23 cellular contexts compared by ENCODE assay signal in the genomic region with DNA sequence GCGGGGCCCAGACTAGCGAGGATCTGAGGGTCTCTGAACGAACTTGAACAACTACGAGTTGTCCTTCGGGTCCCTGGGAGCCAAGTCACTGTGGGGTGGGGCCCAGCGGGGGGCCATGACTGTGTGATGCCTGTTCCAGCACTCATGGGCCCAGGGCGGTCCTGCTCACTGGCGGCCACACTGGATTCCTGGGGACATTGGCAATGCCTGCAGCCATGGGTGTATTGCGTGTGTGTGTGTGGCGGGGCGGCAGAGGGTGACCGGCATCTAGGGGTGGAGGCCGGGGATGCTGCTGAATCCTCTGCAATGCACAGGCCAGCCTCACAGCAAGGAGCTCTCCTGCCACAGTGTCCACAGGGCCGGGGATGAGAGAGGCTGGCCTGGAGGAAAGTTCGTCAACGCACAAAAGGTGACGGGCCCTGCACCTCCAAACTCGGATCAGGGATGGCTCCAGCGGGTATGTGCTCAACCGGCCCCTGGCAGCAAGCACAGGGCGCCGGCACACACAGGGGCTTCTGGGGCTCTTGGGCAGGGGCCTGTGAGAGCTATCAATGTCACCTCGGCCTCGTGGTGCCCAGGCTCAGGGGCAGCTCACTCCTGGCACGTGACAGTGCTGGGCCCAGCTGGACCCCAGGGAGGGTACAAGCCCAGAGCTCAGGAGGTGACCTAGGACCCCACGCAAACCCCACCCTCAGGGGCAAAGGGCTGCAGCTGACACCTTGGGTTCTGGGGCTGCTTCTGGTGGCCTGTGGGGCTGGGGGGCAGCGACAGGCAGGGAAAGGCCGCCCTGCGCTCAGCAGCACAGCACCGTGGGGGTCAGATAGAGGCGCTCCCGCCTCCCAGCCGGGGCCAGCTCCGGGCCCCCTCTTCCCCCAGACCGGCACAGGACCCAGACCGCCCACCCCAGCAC. TPM values are rescaled to one million over a fixed set of nuclear protein-coding genes. Genes with fewer than 3 reads are reported as not detected.
"Had no signal": no experiment of that assay in that cellular context is flagged by ENCODE, and none has a peak within 500 bp of the region (broad histone marks: within the 10 kb centered on the region; RNA-seq: fewer than 3 reads in every experiment).

No MANE protein-coding gene starts in this region.

- H3K9me3 ChIP-seq: ascending aorta, body of pancreas, MG63 had no signal

- H3K27ac ChIP-seq: ascending aorta, body of pancreas had no signal

- DNase-seq: activated CD4-positive, alpha-beta T cell treated with anti-CD3 and anti-CD28 coated beads for 48 hours; activated CD4-positive, alpha-beta T cell treated with anti-CD3 and anti-CD28 coated beads, Interleukin-2, amount 50 U/mL, for 4 hours; activated CD4-positive, CD25-positive, alpha-beta regulatory T cell treated with anti-CD3 and anti-CD28 coated beads, Interleukin-2, amount 50 U/mL, for 72 hours; activated CD8-positive, alpha-beta memory T cell treated with anti-CD3 and anti-CD28 coated beads, Interleukin-2, amount 50 U/mL, for 48 hours; activated CD8-positive, alpha-beta T cell treated with anti-CD3 and anti-CD28 coated beads, Interleukin-2, amount 10 ng/mL, durations not matched to agents 7 days and 5 days; activated naive CD4-positive, alpha-beta T cell treated with Interleukin-2 at 50 U/mL for 16 hours; activated naive CD8-positive, alpha-beta T cell treated with anti-CD3 and anti-CD28 coated beads, Interleukin-2, amount 50 U/mL, for 24 hours; activated T-cell treated with anti-CD3 and anti-CD28 coated beads, Interleukin-2, amount 50 U/mL, for 1 hour; amniotic stem cell; body of pancreas; MG63; NCI-H1105; NCI-H1436; NCI-H1694 treated with DMSO at 0.1 percent for 48 hours; NCI-H2029 treated with DMSO at 0.1 percent for 48 hours; NCI-H510A treated with DMSO at 0.1 percent for 48 hours; NCI-H69; PC-3; SHP77 treated with DMSO at 0.1 percent for 48 hours had no signal

- H3K27me3 ChIP-seq: ascending aorta, body of pancreas, MG63 had no signal

- H3K36me3 ChIP-seq: MG63 had no signal

- H3K4me3 ChIP-seq: ascending aorta, body of pancreas, MG63 had no signal

- ATAC-seq: activated CD8-positive, alpha-beta T cell treated with anti-CD3 and anti-CD28 coated beads, Interleukin-2, amount 10 ng/mL, durations not matched to agents 7 days and 5 days; activated naive CD4-positive, alpha-beta T cell treated with anti-CD3 and anti-CD28 coated beads, Interleukin-2, amount 50 U/mL, for 72 hours; activated naive CD8-positive, alpha-beta T cell treated with anti-CD3 and anti-CD28 coated beads, Interleukin-2, amount 50 U/mL, for 24 hours; body of pancreas; PC-3; WTC11 had no signal

- H3K4me1 ChIP-seq: ascending aorta, body of pancreas had no signal

RNA-seq across cellular contexts. Expression of a gene that starts 27.9 kb away (rescaled TPM):
- total RNA-seq: activated naive CD4-positive, alpha-beta T cell treated with anti-CD3 and anti-CD28 coated beads, Interleukin-2, amount 50 U/mL, for 72 hours; ascending aorta; bronchial epithelial cell had no signal
